Comparison of ENCODE assay signal across 23 cellular contexts in the genomic region with DNA sequence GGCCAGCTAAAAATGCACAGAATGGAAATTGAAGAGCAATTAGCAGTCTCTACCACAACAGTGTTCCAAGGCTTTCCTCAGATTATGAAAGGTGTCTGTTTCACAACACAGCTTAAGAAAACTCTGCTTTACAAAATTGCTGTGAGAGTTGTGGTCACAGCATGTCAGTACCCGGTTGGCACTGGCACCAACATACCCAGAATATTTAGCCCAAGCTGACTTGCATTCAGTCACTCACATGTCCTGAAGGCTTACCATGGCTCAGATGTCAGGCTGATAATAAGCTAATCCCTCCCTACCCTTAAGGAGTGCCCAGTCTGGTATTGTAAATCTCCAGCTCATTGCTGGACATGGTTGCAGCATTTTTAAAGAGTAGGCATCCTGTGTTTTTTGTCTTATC. TPM values are rescaled to one million over a fixed set of nuclear protein-coding genes. Genes with fewer than 3 reads are reported as not detected.
DNase-seq lines count a peak whose midpoint lies in the region; ATAC-seq, FAIRE-seq and TF ChIP-seq lines count a peak whose summit lies in the region.
"Had no signal": no experiment of that assay in that cellular context is flagged by ENCODE, and none has a peak within 500 bp of the region (broad histone marks: within the 10 kb centered on the region; RNA-seq: fewer than 3 reads in every experiment).

No MANE protein-coding gene starts in this region.

- TF ChIP-seq POLR2A in K562 (conservative IDR thresholded peaks at IDR 0.05), result no peak

- no peaks in the 10 kb centered on the region for H4K20me1 ChIP-seq in K562 (replicated peaks; ENCODE audit: control insufficient read depth, insufficient read depth, low read length)

- TF ChIP-seq CTCF in K562 (IDR thresholded peaks at IDR 0.05 in 2 of 3, conservative IDR thresholded peaks at IDR 0.05 in 1 of 3; ENCODE audit: insufficient read depth in 2 of 3, low read depth in 1 of 3, low read length in 3 of 3) (no peak), neutrophil (IDR thresholded peaks at IDR 0.05) (no peak)

- peak; percentile 19 for FAIRE-seq in K562 (lab: Jason Lieb, UNC)
- FAIRE-seq: GM19239, H54, RCC 7860 had no signal

- H2AFZ ChIP-seq in K562 (ENCODE audit: low read depth, low read length), result no peak overlapping the region

- TF ChIP-seq EP300 in K562 (IDR thresholded peaks at IDR 0.05; ENCODE audit: low read length), result no peak

- peak; percentile 7 for DNase-seq in NK-92 treated with Interleukin-12 subunit alpha and Interleukin-12 subunit beta, amount 100 ng/mL, for 24 hours (lab: John Stamatoyannopoulos, UW)
- DNase-seq in NK-92 (lab: John Stamatoyannopoulos, UW; ENCODE audit: unreplicated experiment), result no peak
- DNase-seq in K562 (ENCODE audit: extremely low read depth in 1 of 4, low spot score in 3 of 4), result no peak
- DNase-seq in AG20443 (ENCODE audit: low spot score), result no peak
- DNase-seq in DMS 273 (lab: John Stamatoyannopoulos, UW; ENCODE audit: unreplicated experiment), result no peak
- DNase-seq: DMS53, GDM1, Kasumi-1, NCI-H1092 treated with DMSO at 0.1 percent for 48 hours, NCI-H1436 treated with DMSO at 0.1 percent for 48 hours, NCI-H1930, NCI-H2227 treated with DMSO at 0.1 percent for 48 hours, NCI-H510A treated with DMSO at 0.1 percent for 48 hours, NCI-H748 treated with DMSO at 0.1 percent for 48 hours, OCI-M1, SJCRH30 had no signal

- H3K4me3 ChIP-seq in K562, result no peak overlapping the region
- H3K4me3 ChIP-seq in neutrophil (ENCODE audit: low read depth in 1 of 2, low read length in 1 of 2), result no peak overlapping the region
- H3K4me3 ChIP-seq: SJCRH30 had no signal

- H3K9me3 ChIP-seq in K562 (replicated peaks; ENCODE audit: control insufficient read depth, insufficient read depth, low read depth, low read length), result peaks cover 25% of the 10 kb centered on the region
- peaks cover 20% of the 10 kb centered on the region for H3K9me3 ChIP-seq in neutrophil

- CTCF ChIA-PET in K562 (lab: Yijun Ruan, JAX; ENCODE audit: low intra/inter-chr PET ratio), result no interaction called here

- no peak overlapping the region for H3K4me2 ChIP-seq in K562 (ENCODE audit: insufficient read depth, low read length)

- TF ChIP-seq RAD21 in K562 (CRISPR knock-in tag; conservative IDR thresholded peaks at IDR 0.05 in 1 of 2, IDR thresholded peaks at IDR 0.05 in 1 of 2), result no peak

- in situ Hi-C loops in K562 (cut with MboI), result no loop called here

- no peak overlapping the region for H3K9ac ChIP-seq in K562 (ENCODE audit: insufficient read depth in 1 of 2, low read depth in 2 of 2, low read length in 2 of 2)

- H3K9me1 ChIP-seq in K562 (ENCODE audit: control insufficient read depth, insufficient read depth, low read length), result no peaks in the 10 kb centered on the region

- H3K27me3 ChIP-seq in K562 (ENCODE audit: control insufficient read depth in 2 of 2, insufficient read depth in 2 of 2, low read length in 2 of 2), result no peaks in the 10 kb centered on the region
- no peaks in the 10 kb centered on the region for H3K27me3 ChIP-seq in neutrophil
- H3K27me3 ChIP-seq: SJCRH30 had no signal

- no TSS peak for BruUV-seq in K562 (replicated peaks; lab: Mats Ljungman, UMichigan)

- H3K27ac ChIP-seq in K562 (ENCODE audit: extremely low read depth, low read depth, low read length) (no peak overlapping the region), neutrophil (peak overlapping the region; percentile 52)
- H3K27ac ChIP-seq: SJCRH30 had no signal

- POLR2A ChIA-PET in K562 (lab: Yijun Ruan, JAX), result interaction anchor here (0.6 kb wide), 1 partner anchor 1908 kb away, joined by 3 read pairs; no protein-coding TSS in a partner anchor

- ATAC-seq in K562, result no peak
- no peak for ATAC-seq in HG03460 (IDR thresholded peaks at IDR 0.05; ENCODE audit: unreplicated experiment)

- H3K36me3 ChIP-seq in K562 (ENCODE audit: control insufficient read depth, insufficient read depth, low read length) (peaks cover 92% of the 10 kb centered on the region), neutrophil (no peaks in the 10 kb centered on the region)

- H3K4me1 ChIP-seq in K562 (replicated peaks in 1 of 2; ENCODE audit: control insufficient read depth in 2 of 2, insufficient read depth in 2 of 2, low read length in 2 of 2) (no peaks in the 10 kb centered on the region), neutrophil (ENCODE audit: control insufficient read depth in 1 of 2, insufficient read depth in 1 of 2, low read depth in 1 of 2, low read length in 1 of 2) (peaks cover 32 to 34% of the 10 kb centered on the region in 2 experiments)
- H3K4me1 ChIP-seq: SJCRH30 had no signal

- WGBS in K562 (ENCODE audit: insufficient coverage, low coverage, missing lambda C conversion rate), result 100% methylated on average over 1 of the region's 1 CpG

- peaks cover 20% of the 10 kb centered on the region; the same call in 2 of the 3 replicates for H3K79me2 ChIP-seq in K562 (ENCODE audit: control insufficient read depth, insufficient read depth, low read length)

- intact Hi-C loops in K562 (cut with micrococcal nuclease), result no loop called here

TF ChIP-seq in K562, 482 proteins besides CTCF, POLR2A, EP300 and RAD21 (continues in another document):
- TF ChIP-seq, protein P1, sequence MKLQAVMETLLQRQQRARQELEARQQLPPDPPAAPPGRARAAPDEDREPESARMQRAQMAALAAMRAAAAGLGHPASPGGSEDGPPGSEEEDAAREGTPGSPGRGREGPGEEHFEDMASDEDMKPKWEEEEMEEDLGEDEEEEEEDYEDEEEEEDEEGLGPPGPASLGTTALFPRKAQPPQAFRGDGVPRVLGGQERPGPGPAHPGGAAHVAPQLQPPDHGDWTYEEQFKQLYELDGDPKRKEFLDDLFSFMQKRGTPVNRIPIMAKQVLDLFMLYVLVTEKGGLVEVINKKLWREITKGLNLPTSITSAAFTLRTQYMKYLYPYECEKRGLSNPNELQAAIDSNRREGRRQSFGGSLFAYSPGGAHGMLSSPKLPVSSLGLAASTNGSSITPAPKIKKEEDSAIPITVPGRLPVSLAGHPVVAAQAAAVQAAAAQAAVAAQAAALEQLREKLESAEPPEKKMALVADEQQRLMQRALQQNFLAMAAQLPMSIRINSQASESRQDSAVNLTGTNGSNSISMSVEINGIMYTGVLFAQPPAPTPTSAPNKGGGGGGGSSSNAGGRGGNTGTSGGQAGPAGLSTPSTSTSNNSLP (IDR thresholded peaks at IDR 0.05; ENCODE audit: borderline replicate concordance, low read depth, low read length), result no peak
- TF ChIP-seq ZBTB9 (CRISPR knock-in tag; IDR thresholded peaks at IDR 0.05), result no peak

RNA-seq across cellular contexts. Expression of gene NCR3LG1, which starts 14.9 kb away (rescaled TPM):
- 39.2 and 56.4 TPM in 2 replicates for total RNA-seq in K562 (2011; cell fraction: chromatin; rRNA removed; ENCODE audit: low replicate concordance)
- total RNA-seq in K562 (2011; cell fraction: nucleolus; rRNA removed), result 30.5 and 32.8 TPM in 2 replicates
- 52.4 and 80.8 TPM in 2 replicates for total RNA-seq in K562 (2011; cell fraction: nucleoplasm; rRNA removed)
- total RNA-seq in K562 (2014; rRNA removed) (23.7 and 28.4 TPM in 2 replicates), K562 (2014; rRNA removed; fragmentation: Illumina TruSeq; extraction: Trizol) (39.8 and 45.1 TPM in 2 replicates), K562 (2015; rRNA removed; fragmentation: Illumina TruSeq; extraction: Trizol) (36.2 and 38.1 TPM in 2 replicates), K562 (2021) (31.5 and 32.4 TPM in 2 replicates)
- polyA plus RNA-seq in K562 (2011; rRNA removed) (21.5 and 25.1 TPM in 2 replicates), K562 (2014; fragmentation: Illumina TruSeq; extraction: Trizol) (30.8 and 33.8 TPM in 2 replicates), K562 (2014; fragmentation: Nextera tagmentation; extraction: Ambion mirVana) (1 to 10 TPM; 4.1 to 6.6 TPM), K562 (2014; rRNA removed) (13.8 and 17.3 TPM in 2 replicates)
- polyA plus RNA-seq in K562 (2011; cell fraction: cytosol; rRNA removed), result 10.8 and 15.1 TPM in 2 replicates
- 19.9 and 26.2 TPM in 2 replicates for polyA plus RNA-seq in K562 (2011; cell fraction: nucleus; rRNA removed)
- polyA plus RNA-seq in K562 (2012), result 8.6 and 13.8 TPM in 2 replicates
- 59.3 and 62.8 TPM in 2 replicates for polyA minus RNA-seq in K562 (2011; rRNA and poly(A)+ RNA removed)
- 33.5 and 36.6 TPM in 2 replicates for polyA minus RNA-seq in K562 (2011; cell fraction: cytosol; rRNA and poly(A)+ RNA removed)
- polyA minus RNA-seq in K562 (2011; cell fraction: nucleus; rRNA and poly(A)+ RNA removed), result 14.7 and 24.0 TPM in 2 replicates

RNA-seq across cellular contexts. Expression of gene KCNJ11, which starts 22.0 kb away (rescaled TPM):
- 2.1 and 9.1 TPM in 2 replicates for total RNA-seq in K562 (2011; cell fraction: chromatin; rRNA removed; ENCODE audit: low replicate concordance)
- total RNA-seq in K562 (2011; cell fraction: nucleolus; rRNA removed), result 11.7 and 13.2 TPM in 2 replicates
- total RNA-seq in K562 (2011; cell fraction: nucleoplasm; rRNA removed), result 5.3 and 6.8 TPM in 2 replicates
- total RNA-seq in K562 (2014; rRNA removed) (1.6 and 2.7 TPM in 2 replicates), K562 (2014; rRNA removed; fragmentation: Illumina TruSeq; extraction: Trizol) (0.41 and 0.62 TPM in 2 replicates), K562 (2015; rRNA removed; fragmentation: Illumina TruSeq; extraction: Trizol) (0.54 and 0.60 TPM in 2 replicates), K562 (2021) (3.3 and 3.7 TPM in 2 replicates)
- polyA plus RNA-seq in K562 (2011; rRNA removed) (0.85 and 1.8 TPM in 2 replicates), K562 (2014; fragmentation: Illumina TruSeq; extraction: Trizol) (1.4 and 3.1 TPM in 2 replicates), K562 (2014; fragmentation: Nextera tagmentation; extraction: Ambion mirVana) (not detected), K562 (2014; rRNA removed) (0.86 and 2.7 TPM in 2 replicates)
- polyA plus RNA-seq in K562 (2011; cell fraction: cytosol; rRNA removed), result 1.7 and 2.6 TPM in 2 replicates
- 2.1 and 2.6 TPM in 2 replicates for polyA plus RNA-seq in K562 (2011; cell fraction: nucleus; rRNA removed)
- 1.5 and 4.7 TPM in 2 replicates for polyA plus RNA-seq in K562 (2012)
- polyA minus RNA-seq in K562 (2011; rRNA and poly(A)+ RNA removed), result 1.2 and 2.7 TPM in 2 replicates
- polyA minus RNA-seq in K562 (2011; cell fraction: cytosol; rRNA and poly(A)+ RNA removed), result 5.3 and 5.6 TPM in 2 replicates
- polyA minus RNA-seq in K562 (2011; cell fraction: nucleus; rRNA and poly(A)+ RNA removed), result 2.1 and 3.0 TPM in 2 replicates
- polyA plus RNA-seq: AG04450, CD14-positive monocyte had no signal
